Comparison of ENCODE assay signal across 30 cellular contexts in the genomic region with DNA sequence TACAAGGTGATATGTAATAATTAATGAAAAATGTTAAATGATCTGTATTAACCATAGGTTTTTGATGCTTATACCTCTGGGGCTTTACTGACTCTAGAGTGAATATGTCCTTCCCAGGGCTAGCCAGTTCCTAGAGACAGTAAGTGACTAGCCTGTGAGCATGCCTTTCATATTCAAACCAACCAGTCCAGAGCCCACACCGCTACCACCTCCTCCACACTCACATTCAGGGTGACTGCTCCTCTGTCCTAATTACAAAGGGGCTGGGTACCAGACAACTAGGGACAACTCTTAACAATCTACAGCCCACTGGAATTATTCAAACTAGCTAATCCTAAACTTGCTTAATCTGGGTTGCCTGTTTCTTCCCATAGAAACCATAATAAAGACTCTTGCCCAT.
"Had no signal": no experiment of that assay in that cellular context is flagged by ENCODE, and none has a peak within 500 bp of the region (broad histone marks: within the 10 kb centered on the region; RNA-seq: fewer than 3 reads in every experiment).

No MANE protein-coding gene starts in this region.

- DNase-seq: activated CD4-positive, alpha-beta memory T cell treated with anti-CD3 and anti-CD28 coated beads, Interleukin-2, amount 10 ng/mL, durations not matched to agents 7 days and 5 days; activated CD4-positive, alpha-beta T cell treated with anti-CD3 and anti-CD28 coated beads for 1 hour; activated CD4-positive, alpha-beta T cell treated with anti-CD3 and anti-CD28 coated beads for 4 hours; activated CD4-positive, alpha-beta T cell treated with anti-CD3 and anti-CD28 coated beads, Interleukin-2, amount 10 ng/mL, durations not matched to agents 7 days and 5 days; activated CD4-positive, alpha-beta T cell treated with anti-CD3 and anti-CD28 coated beads, Interleukin-2, amount 50 U/mL, for 4 hours; activated CD8-positive, alpha-beta memory T cell treated with anti-CD3 and anti-CD28 coated beads, Interleukin-2, amount 50 U/mL, for 48 hours; activated effector memory CD4-positive, alpha-beta T cell treated with anti-CD3 and anti-CD28 coated beads, Interleukin-2, amount 50 U/mL, for 16 hours; activated naive CD4-positive, alpha-beta T cell treated with anti-CD3 and anti-CD28 coated beads, Interleukin-2, amount 50 U/mL, for 16 hours; activated T-cell treated with anti-CD3 and anti-CD28 coated beads for 4 hours; activated T-cell treated with anti-CD3 and anti-CD28 coated beads, Interleukin-2, amount 50 U/mL, for 4 hours; amniotic stem cell; anterior cingulate cortex; brain microvascular endothelial cell; caudate nucleus; cortex of kidney; dermis blood vessel endothelial cell; effector CD4-positive, alpha-beta T cell; effector memory CD8-positive, alpha-beta T cell; erythroblast; foreskin keratinocyte; gastrocnemius medialis; glutamatergic neuron; heart left ventricle; hypothalamus; T-helper 1 cell; T-helper 2 cell had no signal

- H3K9me3 Mint-ChIP-seq: activated CD4-positive, alpha-beta memory T cell treated with anti-CD3 and anti-CD28 coated beads, Interleukin-2, amount 10 ng/mL, durations not matched to agents 7 days and 5 days; activated CD4-positive, alpha-beta T cell treated with anti-CD3 and anti-CD28 coated beads, Interleukin-2, amount 10 ng/mL, durations not matched to agents 7 days and 5 days; activated T-cell treated with anti-CD3 and anti-CD28 coated beads, Interleukin-2, amount 50 U/mL, for 4 hours; activated T-helper 2 cell treated with anti-CD3 and anti-CD28 coated beads, Interferon-gamma antibody, Interleukin-2, Interleukin-4, amounts not matched to agents 10 μg/mL and 5 μg/mL and 100 μg/mL, durations not matched to agents 14 hours and 24 hours and 36 hours; effector memory CD8-positive, alpha-beta T cell had no signal

- H3K27ac ChIP-seq: brain microvascular endothelial cell, esophagus muscularis mucosa, foreskin keratinocyte, gastrocnemius medialis, heart left ventricle had no signal

- H3K4me3 Mint-ChIP-seq: activated CD4-positive, alpha-beta memory T cell treated with anti-CD3 and anti-CD28 coated beads, Interleukin-2, amount 10 ng/mL, durations not matched to agents 7 days and 5 days; activated CD4-positive, alpha-beta T cell treated with anti-CD3 and anti-CD28 coated beads, Interleukin-2, amount 10 ng/mL, durations not matched to agents 7 days and 5 days; activated naive CD8-positive, alpha-beta T cell; activated T-cell treated with anti-CD3 and anti-CD28 coated beads, Interleukin-2, amount 50 U/mL, for 4 hours; effector memory CD8-positive, alpha-beta T cell had no signal

- H3K4me1 ChIP-seq: esophagus muscularis mucosa, foreskin keratinocyte, gastrocnemius medialis, heart left ventricle had no signal

- H3K27me3 ChIP-seq: brain microvascular endothelial cell, esophagus muscularis mucosa, foreskin keratinocyte, gastrocnemius medialis, heart left ventricle had no signal

- H3K9me3 ChIP-seq: esophagus muscularis mucosa, gastrocnemius medialis, heart left ventricle had no signal

- H3K4me1 Mint-ChIP-seq: activated CD4-positive, alpha-beta memory T cell treated with anti-CD3 and anti-CD28 coated beads, Interleukin-2, amount 10 ng/mL, durations not matched to agents 7 days and 5 days; activated CD4-positive, alpha-beta T cell treated with anti-CD3 and anti-CD28 coated beads, Interleukin-2, amount 10 ng/mL, durations not matched to agents 7 days and 5 days had no signal

- ATAC-seq: activated T-cell treated with anti-CD3 and anti-CD28 coated beads, Interleukin-2, amount 50 U/mL, for 4 hours; effector memory CD8-positive, alpha-beta T cell; foreskin keratinocyte; gastrocnemius medialis; heart left ventricle had no signal

- H3K27ac Mint-ChIP-seq: activated CD4-positive, alpha-beta memory T cell treated with anti-CD3 and anti-CD28 coated beads, Interleukin-2, amount 10 ng/mL, durations not matched to agents 7 days and 5 days; activated CD4-positive, alpha-beta T cell treated with anti-CD3 and anti-CD28 coated beads, Interleukin-2, amount 10 ng/mL, durations not matched to agents 7 days and 5 days; activated naive CD8-positive, alpha-beta T cell; activated T-helper 2 cell treated with anti-CD3 and anti-CD28 coated beads, Interferon-gamma antibody, Interleukin-2, Interleukin-4, amounts not matched to agents 10 μg/mL and 5 μg/mL and 100 μg/mL, durations not matched to agents 14 hours and 24 hours and 36 hours had no signal

- H3K36me3 ChIP-seq: brain microvascular endothelial cell had no signal

- H3K4me3 ChIP-seq: esophagus muscularis mucosa, gastrocnemius medialis, heart left ventricle had no signal

- FAIRE-seq: colon had no signal

- H3K27me3 Mint-ChIP-seq: activated CD4-positive, alpha-beta memory T cell treated with anti-CD3 and anti-CD28 coated beads, Interleukin-2, amount 10 ng/mL, durations not matched to agents 7 days and 5 days; activated CD4-positive, alpha-beta T cell treated with anti-CD3 and anti-CD28 coated beads, Interleukin-2, amount 10 ng/mL, durations not matched to agents 7 days and 5 days; activated naive CD8-positive, alpha-beta T cell; effector memory CD8-positive, alpha-beta T cell had no signal
